In the genomic region with DNA sequence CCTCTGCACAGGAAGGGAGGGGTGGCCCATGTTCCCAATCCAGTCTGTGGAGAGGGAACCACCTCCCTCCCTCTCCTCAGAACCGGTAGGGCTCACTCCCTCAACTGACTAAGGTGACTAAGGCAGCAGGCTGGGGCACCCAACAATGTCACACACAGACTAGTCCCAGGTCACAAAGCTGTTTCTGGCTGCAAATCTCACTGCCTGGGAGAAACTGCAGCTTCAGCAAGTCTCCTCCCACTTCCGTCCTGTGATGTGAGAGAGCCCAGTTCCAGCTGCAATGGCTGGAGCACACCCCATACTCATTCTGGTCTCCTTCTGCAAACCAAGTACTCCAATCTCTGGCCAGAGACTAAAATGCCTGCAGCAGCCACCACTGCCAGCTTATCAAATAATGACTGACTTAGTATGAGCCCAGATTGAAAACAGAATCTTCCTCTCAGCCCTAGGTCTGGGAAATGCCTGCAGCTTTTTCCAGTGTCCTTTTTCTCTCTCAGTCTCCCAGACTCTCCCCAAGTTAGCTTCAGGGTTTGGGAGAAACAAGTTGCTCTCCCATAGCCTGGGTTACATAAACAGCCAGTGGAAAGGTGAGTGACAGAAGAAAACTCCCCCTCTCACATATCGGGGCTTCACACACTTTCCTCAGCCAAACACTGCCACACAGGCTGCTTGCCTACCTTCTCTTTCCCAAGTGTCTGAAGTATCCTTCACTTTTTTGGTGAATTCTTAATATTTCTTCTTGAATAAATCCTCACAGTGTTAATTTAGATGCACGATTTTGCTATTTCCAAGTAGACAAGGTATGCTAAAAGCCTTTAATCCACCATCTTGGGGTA, we compare ENCODE assay signal across 8 cellular contexts.
DNase-seq lines count a peak whose midpoint lies in the region; FAIRE-seq and TF ChIP-seq lines count a peak whose summit lies in the region.

No MANE protein-coding gene starts in this region.

- TF ChIP-seq POLR2A in H54 (IDR thresholded peaks at IDR 0.05; ENCODE audit: low read depth, low read length) = no peak

- no peak overlapping the region for H3K4me3 Mint-ChIP-seq in activated naive CD4-positive, alpha-beta T cell treated with anti-CD3 and anti-CD28 coated beads, Interleukin-2, amount 10 ng/mL, durations not matched to agents 7 days and 5 days

- CTCF ChIA-PET in activated naive CD4-positive, alpha-beta T cell treated with anti-CD3 and anti-CD28 coated beads, Interleukin-2, amount 10 ng/mL, durations not matched to agents 7 days and 5 days (lab: Charles Lee) = interaction anchor here (0.6 to 1.1 kb wide), 5 partner anchors 9 to 380 kb away, joined by 3 to 7 read pairs (median 3); no protein-coding TSS in a partner anchor

- FAIRE-seq in H54 (lab: Jason Lieb, UNC) = peak; percentile 85

- H3K9me3 Mint-ChIP-seq in activated naive CD4-positive, alpha-beta T cell treated with anti-CD3 and anti-CD28 coated beads, Interleukin-2, amount 10 ng/mL, durations not matched to agents 7 days and 5 days = no peaks in the 10 kb centered on the region

- peak overlapping the region; percentile 25 for H3K27ac ChIP-seq in temporal lobe (ENCODE audit: low read depth, low read length)

- DNase-seq in NK-92 treated with Interleukin-12 subunit alpha and Interleukin-12 subunit beta, amount 100 ng/mL, for 24 hours (lab: John Stamatoyannopoulos, UW) = peak; percentile 26
- DNase-seq in NK-92 (lab: John Stamatoyannopoulos, UW; ENCODE audit: unreplicated experiment) (no peak), H54 (ENCODE audit: insufficient read length, low spot score) (peak; percentile 42), LHCN-M2 (ENCODE audit: low read depth) (peak; percentile 9), inferior parietal cortex (ENCODE audit: extremely low spot score) (peak; percentile 50)
- DNase-seq in activated naive CD4-positive, alpha-beta T cell treated with anti-CD3 and anti-CD28 coated beads, Interleukin-2, amount 10 ng/mL, durations not matched to agents 7 days and 5 days = peak; percentile 53
- no peak for DNase-seq in stimulated activated naive CD4-positive, alpha-beta T cell treated with Interleukin-2 at 50 U/mL for 16 hours (lab: John Stamatoyannopoulos, UW)

- H3K4me1 Mint-ChIP-seq in activated naive CD4-positive, alpha-beta T cell treated with anti-CD3 and anti-CD28 coated beads, Interleukin-2, amount 10 ng/mL, durations not matched to agents 7 days and 5 days = peaks cover 13% of the 10 kb centered on the region

- no peaks in the 10 kb centered on the region for H3K36me3 Mint-ChIP-seq in activated naive CD4-positive, alpha-beta T cell treated with anti-CD3 and anti-CD28 coated beads, Interleukin-2, amount 10 ng/mL, durations not matched to agents 7 days and 5 days

- no peak overlapping the region for H3K27ac Mint-ChIP-seq in activated naive CD4-positive, alpha-beta T cell treated with anti-CD3 and anti-CD28 coated beads, Interleukin-2, amount 10 ng/mL, durations not matched to agents 7 days and 5 days

- H3K27me3 Mint-ChIP-seq in activated naive CD4-positive, alpha-beta T cell treated with anti-CD3 and anti-CD28 coated beads, Interleukin-2, amount 10 ng/mL, durations not matched to agents 7 days and 5 days = peaks cover 6% of the 10 kb centered on the region

Comparison
In these comparisons a context has a peak if more than half of its experiments do, and no peak if none do; other contexts are left out.
1. DNase-seq: peak in NK-92 treated with Interleukin-12 subunit alpha and Interleukin-12 subunit beta, amount 100 ng/mL, for 24 hours (single experiment), H54 (single experiment), LHCN-M2 (single experiment), activated naive CD4-positive, alpha-beta T cell treated with anti-CD3 and anti-CD28 coated beads, Interleukin-2, amount 10 ng/mL, durations not matched to agents 7 days and 5 days (single experiment) and inferior parietal cortex (single experiment); none in NK-92 (single experiment) and stimulated activated naive CD4-positive, alpha-beta T cell treated with Interleukin-2 at 50 U/mL for 16 hours (single experiment).